In genomic region chr6:53662457-53662856, GRCh38 we compare ENCODE assay signal across 1 cellular context.
TF ChIP-seq lines count a peak whose summit lies in the region.

No MANE protein-coding gene starts in this region.

TF ChIP-seq in H1, 55 proteins besides CTCF, POLR2A, EP300 and RAD21:
- no peak for TF ChIP-seq SIRT6 (IDR thresholded peaks at IDR 0.05; ENCODE audit: low read length)
- no peak for TF ChIP-seq CEBPB (IDR thresholded peaks at IDR 0.05; ENCODE audit: low read depth, low read length)
- no peak for TF ChIP-seq TEAD4 (IDR thresholded peaks at IDR 0.05; ENCODE audit: low read depth, low read length)
- TF ChIP-seq FOSL1 (IDR thresholded peaks at IDR 0.05; ENCODE audit: insufficient read depth, low read depth, low read length) = no peak
- TF ChIP-seq GABPA (IDR thresholded peaks at IDR 0.05; ENCODE audit: borderline replicate concordance, insufficient read depth, low read length) = no peak
